Comparison of ENCODE assay signal across 12 cellular contexts in genomic region chr12:14387472-14387871, GRCh38. TPM values are rescaled to one million over a fixed set of nuclear protein-coding genes. Genes with fewer than 3 reads are reported as not detected.
DNase-seq lines count a peak whose midpoint lies in the region; ATAC-seq and TF ChIP-seq lines count a peak whose summit lies in the region.
"Had no signal": no experiment of that assay in that cellular context is flagged by ENCODE, and none has a peak within 500 bp of the region (broad histone marks: within the 10 kb centered on the region; RNA-seq: fewer than 3 reads in every experiment).

No MANE protein-coding gene starts in this region.

- H3K4me3 ChIP-seq in OCI-LY7 (ENCODE audit: low read depth, low read length, poor library complexity, severe bottlenecking) (peak overlapping the region; percentile 85), trophoblast cell (ENCODE audit: low read depth, low read length) (no peak overlapping the region)

- BruUV-seq in OCI-LY7 (replicated peaks; lab: Mats Ljungman, UMichigan) = no TSS peak

- peaks cover 38% of the 10 kb centered on the region for H3K36me3 Mint-ChIP-seq in T-helper 1 cell treated with Interleukin-12 subunit alpha and Interleukin-12 subunit beta and Interleukin-4 antibody, amounts not matched to agents 30 μg/mL and 1 μg/mL, for 36 hours (ENCODE audit: low read depth)
- H3K36me3 Mint-ChIP-seq in central memory CD8-positive, alpha-beta T cell (ENCODE audit: insufficient read depth) = peaks cover 25% of the 10 kb centered on the region

- no peak overlapping the region for H3K9ac ChIP-seq in trophoblast cell (ENCODE audit: low read length)

- H3K27ac ChIP-seq in OCI-LY7 (ENCODE audit: low read depth, low read length, poor library complexity, severe bottlenecking) (peak overlapping the region; percentile 86), trophoblast cell (ENCODE audit: low read depth, low read length) (no peak overlapping the region)
- H3K27ac ChIP-seq: 22Rv1 had no signal

- H3K79me2 ChIP-seq in OCI-LY7 (ENCODE audit: insufficient read depth, low read depth, low read length) = peaks cover 71% of the 10 kb centered on the region
- H3K79me2 ChIP-seq in trophoblast cell (ENCODE audit: control insufficient read depth, insufficient read depth, low read length, poor library complexity) = peaks cover 10% of the 10 kb centered on the region

- POLR2A ChIA-PET in OCI-LY7 (lab: Charles Lee) = interaction anchor here (0.6 to 7.4 kb wide), 17 partner anchors 10 to 1238 kb away, joined by 3 to 56 read pairs (median 4); partner anchors contain the start of gene ATF7IP

- no peak for TF ChIP-seq CTCF in OCI-LY7 (conservative IDR thresholded peaks at IDR 0.05; ENCODE audit: low read length)

- DNase-seq in T-helper 1 cell = no peak
- no peak for DNase-seq in OCI-LY7 (ENCODE audit: low spot score)
- DNase-seq in central memory CD8-positive, alpha-beta T cell (ENCODE audit: low spot score in 2 of 2) = no peak
- no peak for DNase-seq in trophoblast cell
- DNase-seq in NCI-H1930 (lab: John Stamatoyannopoulos, UW) = no peak
- DNase-seq in GOT3 (lab: John Stamatoyannopoulos, UW) = no peak
- DNase-seq: NCI-H1436 treated with DMSO at 0.1 percent for 48 hours, NCI-H526, substantia nigra had no signal

- intact Hi-C loops in OCI-LY7 (cut with micrococcal nuclease; ENCODE audit: unreplicated experiment) = loop anchor here (5.0 kb wide), 2 partner anchors 225 to 385 kb away; a partner anchor contains a TSS

- peaks cover 58% of the 10 kb centered on the region for H3K4me1 Mint-ChIP-seq in T-helper 1 cell treated with Interleukin-12 subunit alpha and Interleukin-12 subunit beta and Interleukin-4 antibody, amounts not matched to agents 30 μg/mL and 1 μg/mL, for 36 hours (ENCODE audit: low read depth)
- peaks cover 59% of the 10 kb centered on the region for H3K4me1 Mint-ChIP-seq in central memory CD8-positive, alpha-beta T cell

- no peak overlapping the region for H4K12ac ChIP-seq in trophoblast cell (ENCODE audit: low read depth, low read length)

- H2BK5ac ChIP-seq in trophoblast cell (ENCODE audit: low read depth, low read length, poor library complexity) = no peak overlapping the region

- no CpG with 5 or more reads among the region's 1 CpG for WGBS in trophoblast cell (ENCODE audit: extremely low coverage, insufficient coverage, insufficient read length)

- H3K9me3 Mint-ChIP-seq in T-helper 1 cell treated with Interleukin-12 subunit alpha and Interleukin-12 subunit beta and Interleukin-4 antibody, amounts not matched to agents 30 μg/mL and 1 μg/mL, for 36 hours = no peaks in the 10 kb centered on the region
- no peaks in the 10 kb centered on the region for H3K9me3 Mint-ChIP-seq in central memory CD8-positive, alpha-beta T cell

- H2AFZ ChIP-seq in OCI-LY7 (ENCODE audit: low read length) (peak overlapping the region; percentile 23; the same call in 1 of the 2 replicates), trophoblast cell (ENCODE audit: insufficient read depth, low read length, poor library complexity) (no peak overlapping the region)

- peak overlapping the region; percentile 98 for H3K4ac ChIP-seq in trophoblast cell (ENCODE audit: low read depth, low read length)

- peaks cover 48% of the 10 kb centered on the region for H3K36me3 ChIP-seq in OCI-LY7 (ENCODE audit: insufficient read depth, low read length)
- peaks cover 0 to 1% of the 10 kb centered on the region in 2 experiments for H3K36me3 ChIP-seq in trophoblast cell (ENCODE audit: control insufficient read depth in 1 of 2, insufficient read depth in 2 of 2, low read length in 2 of 2)

- H3K23ac ChIP-seq in trophoblast cell (ENCODE audit: low read length) = no peak overlapping the region

- H3K79me1 ChIP-seq in trophoblast cell (ENCODE audit: low read length) = peaks cover 6% of the 10 kb centered on the region

- H3K9me3 ChIP-seq in OCI-LY7 (ENCODE audit: low read length) (peaks cover 8% of the 10 kb centered on the region), trophoblast cell (ENCODE audit: insufficient read depth, low read depth, low read length) (no peaks in the 10 kb centered on the region)

- peak overlapping the region; percentile 96 for H3K27ac Mint-ChIP-seq in T-helper 1 cell treated with Interleukin-12 subunit alpha and Interleukin-12 subunit beta and Interleukin-4 antibody, amounts not matched to agents 30 μg/mL and 1 μg/mL, for 36 hours
- peak overlapping the region; percentile 93 for H3K27ac Mint-ChIP-seq in central memory CD8-positive, alpha-beta T cell (ENCODE audit: low read depth)

- no peaks in the 10 kb centered on the region for H3K27me3 Mint-ChIP-seq in T-helper 1 cell treated with Interleukin-12 subunit alpha and Interleukin-12 subunit beta and Interleukin-4 antibody, amounts not matched to agents 30 μg/mL and 1 μg/mL, for 36 hours (ENCODE audit: low read depth)
- no peaks in the 10 kb centered on the region for H3K27me3 Mint-ChIP-seq in central memory CD8-positive, alpha-beta T cell

- no peak overlapping the region for H2BK120ac ChIP-seq in trophoblast cell (ENCODE audit: insufficient read depth, low read length, poor library complexity)

- ATAC-seq in central memory CD8-positive, alpha-beta T cell (replicated peaks; ENCODE audit: extremely low read depth, poor library complexity, severe bottlenecking) = no peak
- no peak for ATAC-seq in GM21717 (IDR thresholded peaks at IDR 0.05; ENCODE audit: unreplicated experiment)

- H4K20me1 ChIP-seq in OCI-LY7 (ENCODE audit: insufficient read depth, low read length) = no peaks in the 10 kb centered on the region

- H2BK12ac ChIP-seq in trophoblast cell (ENCODE audit: low read length) = no peak overlapping the region

- H4K8ac ChIP-seq in trophoblast cell (ENCODE audit: low read depth, low read length) = no peak overlapping the region

- no peak overlapping the region for H3K14ac ChIP-seq in trophoblast cell (ENCODE audit: low read length)

- H2AK5ac ChIP-seq in trophoblast cell (ENCODE audit: low read length) = no peak overlapping the region

- no peak overlapping the region for H4K91ac ChIP-seq in trophoblast cell (ENCODE audit: low read depth, low read length)

- H3K4me3 Mint-ChIP-seq in T-helper 1 cell treated with Interleukin-12 subunit alpha and Interleukin-12 subunit beta and Interleukin-4 antibody, amounts not matched to agents 30 μg/mL and 1 μg/mL, for 36 hours = peak overlapping the region; percentile 86
- peak overlapping the region; percentile 83 for H3K4me3 Mint-ChIP-seq in central memory CD8-positive, alpha-beta T cell

- H3K27me3 ChIP-seq in trophoblast cell (ENCODE audit: insufficient read depth, low read length) = no peaks in the 10 kb centered on the region

- H3K9me2 ChIP-seq in OCI-LY7 (ENCODE audit: insufficient read depth, low read length) = no peaks in the 10 kb centered on the region

- H3K4me1 ChIP-seq in OCI-LY7 (ENCODE audit: insufficient read depth, low read length, poor library complexity, severe bottlenecking) (peaks cover 63% of the 10 kb centered on the region), trophoblast cell (ENCODE audit: control insufficient read depth in 1 of 2, insufficient read depth in 2 of 2, low read length in 2 of 2) (peaks cover 3% of the 10 kb centered on the region in 2 experiments)

- H3K18ac ChIP-seq in trophoblast cell (ENCODE audit: low read length) = no peak overlapping the region

- CTCF ChIA-PET in OCI-LY7 (lab: Charles Lee; ENCODE audit: unreplicated experiment) = interaction anchor here (0.6 kb wide), 1 partner anchor 252 kb away, joined by 3 read pairs; no protein-coding TSS in a partner anchor

- H3K4me2 ChIP-seq in OCI-LY7 (ENCODE audit: low read length) (peak overlapping the region; percentile 82), trophoblast cell (ENCODE audit: low read length) (no peak overlapping the region)

RNA-seq across cellular contexts. Expression of gene ATF7IP, which starts 22.0 kb away (rescaled TPM):
- total RNA-seq in OCI-LY7 (2014; rRNA removed; shearing (Covaris generic)) = 55.6 and 69.8 TPM in 2 replicates
- total RNA-seq in OCI-LY7 (2022) = 66.0 and 85.6 TPM in 2 replicates
- polyA plus RNA-seq in trophoblast cell (2013) = 39.5 and 42.7 TPM in 2 replicates
